Comparison of ENCODE assay signal across 28 cellular contexts in the genomic region with DNA sequence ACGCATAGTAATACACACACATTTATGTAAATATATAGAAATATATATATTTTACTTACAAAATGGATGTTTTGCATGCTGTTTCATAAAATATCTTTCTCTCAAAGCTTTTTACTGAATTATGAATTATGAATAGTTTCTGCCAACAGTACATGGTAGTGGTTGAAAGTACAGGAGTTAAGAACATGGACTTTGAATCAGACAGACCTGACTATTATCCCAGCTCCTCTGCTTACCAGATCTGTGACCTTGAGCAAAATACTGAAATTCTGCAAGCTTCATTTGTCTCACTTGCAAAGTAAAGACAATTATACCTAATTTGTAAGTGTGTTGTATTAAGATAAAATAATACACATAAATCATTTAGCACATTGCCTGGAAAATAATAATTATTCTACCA.
"Had no signal": no experiment of that assay in that cellular context is flagged by ENCODE, and none has a peak within 500 bp of the region (broad histone marks: within the 10 kb centered on the region; RNA-seq: fewer than 3 reads in every experiment).

No MANE protein-coding gene starts in this region.

- H3K4me1 ChIP-seq: colonic mucosa, esophagus muscularis mucosa, esophagus squamous epithelium, foreskin keratinocyte, gastrocnemius medialis, gastroesophageal sphincter had no signal

- H3K9me3 ChIP-seq: colonic mucosa, esophagus muscularis mucosa, esophagus squamous epithelium, gastrocnemius medialis, gastroesophageal sphincter, heart left ventricle, heart right ventricle had no signal

- H3K27ac ChIP-seq: colonic mucosa, coronary artery, dorsolateral prefrontal cortex, epithelial cell of prostate, esophagus muscularis mucosa, esophagus squamous epithelium, foreskin keratinocyte, gastrocnemius medialis, gastroesophageal sphincter, heart left ventricle, heart right ventricle had no signal

- FAIRE-seq: colon, endometrium, endothelial cell of umbilical vein, frontal cortex had no signal

- DNase-seq: colonic mucosa; cortex of kidney; dermis blood vessel endothelial cell; dorsolateral prefrontal cortex; effector CD4-positive, alpha-beta T cell; effector CD8-positive, alpha-beta T cell; effector memory CD4-positive, alpha-beta T cell; effector memory CD8-positive, alpha-beta T cell; endodermal cell; erythroblast; esophagus squamous epithelium; foreskin fibroblast; foreskin keratinocyte; foreskin melanocyte; gastrocnemius medialis; glutamatergic neuron; head of caudate nucleus; heart left ventricle; heart right ventricle had no signal

- H3K4me3 ChIP-seq: colonic mucosa, coronary artery, dorsolateral prefrontal cortex, esophagus muscularis mucosa, esophagus squamous epithelium, gastrocnemius medialis, gastroesophageal sphincter, heart left ventricle, heart right ventricle had no signal

- H3K36me3 ChIP-seq: colonic mucosa, esophagus muscularis mucosa, esophagus squamous epithelium, gastrocnemius medialis, gastroesophageal sphincter, heart left ventricle, heart right ventricle had no signal

- H3K27me3 ChIP-seq: colonic mucosa, dorsolateral prefrontal cortex, esophagus muscularis mucosa, esophagus squamous epithelium, foreskin keratinocyte, gastrocnemius medialis, gastroesophageal sphincter, heart left ventricle, heart right ventricle had no signal

- ATAC-seq: effector memory CD8-positive, alpha-beta T cell; esophagus mucosa; foreskin keratinocyte; gastrocnemius medialis; gastroesophageal sphincter; heart left ventricle; heart right ventricle had no signal
